Comparison of ENCODE assay signal across 9 cellular contexts in genomic region chr7:148540041-148540738, GRCh38. TPM values are rescaled to one million over a fixed set of nuclear protein-coding genes. Genes with fewer than 3 reads are reported as not detected.
DNase-seq lines count a peak whose midpoint lies in the region; ATAC-seq and TF ChIP-seq lines count a peak whose summit lies in the region.
"Had no signal": no experiment of that assay in that cellular context is flagged by ENCODE, and none has a peak within 500 bp of the region (broad histone marks: within the 10 kb centered on the region; RNA-seq: fewer than 3 reads in every experiment).

No MANE protein-coding gene starts in this region.

- TF ChIP-seq CTCF in astrocyte of the spinal cord (IDR thresholded peaks at IDR 0.05; ENCODE audit: low read depth, low read length) (no peak), right atrium auricular region (IDR thresholded peaks at IDR 0.05) (no peak), A673 (conservative IDR thresholded peaks at IDR 0.05; ENCODE audit: low read depth, low read length) (no peak)

- in situ Hi-C loops in astrocyte of the spinal cord (cut with HindIII; ENCODE audit: low sequenced_read_pairs): no loop called here

- H3K27ac Mint-ChIP-seq in activated CD4-positive, alpha-beta T cell treated with anti-CD3 and anti-CD28 coated beads for 36 hours: no peak overlapping the region

- no peaks in the 10 kb centered on the region for H3K27me3 ChIP-seq in right atrium auricular region
- peaks cover 0 to 3% (median 0%) of the 10 kb centered on the region in 3 donors for H3K27me3 ChIP-seq in skeletal muscle tissue (ENCODE audit: control insufficient read depth in 3 of 3, insufficient read depth in 3 of 3, low read length in 3 of 3)
- H3K27me3 ChIP-seq in A673 (replicated peaks; ENCODE audit: insufficient read depth, low read depth, low read length, poor library complexity): no peaks in the 10 kb centered on the region

- H3K4me1 ChIP-seq in right atrium auricular region (peaks cover 0 to 2% of the 10 kb centered on the region in 2 donors), skeletal muscle tissue (ENCODE audit: control insufficient read depth in 3 of 3, insufficient read depth in 3 of 3, low read length in 3 of 3) (peaks cover 0 to 2% (median 0%) of the 10 kb centered on the region in 3 donors), A673 (ENCODE audit: insufficient read depth, low read length, poor library complexity, severe bottlenecking) (peaks cover 4% of the 10 kb centered on the region)

- no TSS peak for BruUV-seq in A673 (replicated peaks; lab: Mats Ljungman, UMichigan)

- H3K27ac ChIP-seq in right atrium auricular region (peak overlapping the region; percentile 31 to 67), skeletal muscle tissue (ENCODE audit: low read depth, low read length) (peak overlapping the region; percentile 67), A673 (ENCODE audit: low read depth, low read length, poor library complexity, severe bottlenecking) (no peak overlapping the region)

- POLR2A ChIA-PET in activated CD4-positive, alpha-beta T cell treated with anti-CD3 and anti-CD28 coated beads for 36 hours (lab: Charles Lee): no interaction called here
- POLR2A ChIA-PET in A673 (lab: Charles Lee; ENCODE audit: low non-redundant PET): no interaction called here

- no peak overlapping the region for H3K9ac ChIP-seq in skeletal muscle tissue (ENCODE audit: low read depth in 1 of 3, low read length in 3 of 3)

- no peaks in the 10 kb centered on the region for H3K36me3 Mint-ChIP-seq in activated CD4-positive, alpha-beta T cell treated with anti-CD3 and anti-CD28 coated beads for 36 hours (ENCODE audit: low read depth)

- H3K4me1 Mint-ChIP-seq in activated CD4-positive, alpha-beta T cell treated with anti-CD3 and anti-CD28 coated beads for 36 hours: peaks cover 7% of the 10 kb centered on the region

- intact Hi-C loops in activated CD4-positive, alpha-beta T cell treated with anti-CD3 and anti-CD28 coated beads for 36 hours (cut with DNase I, micrococcal nuclease): no loop called here
- intact Hi-C loops in A673 (cut with micrococcal nuclease; ENCODE audit: unreplicated experiment): no loop called here

- CTCF ChIA-PET in activated CD4-positive, alpha-beta T cell treated with anti-CD3 and anti-CD28 coated beads for 36 hours (lab: Charles Lee): no interaction called here
- CTCF ChIA-PET in A673 (lab: Charles Lee): no interaction called here

- H3K4me3 ChIP-seq in astrocyte of the spinal cord (ENCODE audit: low read depth, low read length) (no peak overlapping the region), right atrium auricular region (no peak overlapping the region), skeletal muscle tissue (ENCODE audit: low read length in 3 of 3) (peak overlapping the region in 1 of 3 donors; percentile 2), A673 (ENCODE audit: low read depth, low read length, poor library complexity, severe bottlenecking) (no peak overlapping the region)

- no peak for ATAC-seq in activated CD4-positive, alpha-beta T cell treated with anti-CD3 and anti-CD28 coated beads for 36 hours
- ATAC-seq in GM21529 (IDR thresholded peaks at IDR 0.05; ENCODE audit: unreplicated experiment): no peak
- no peak for ATAC-seq in HG02610 (IDR thresholded peaks at IDR 0.05; ENCODE audit: unreplicated experiment)

- H3K9me3 Mint-ChIP-seq in activated CD4-positive, alpha-beta T cell treated with anti-CD3 and anti-CD28 coated beads for 36 hours (ENCODE audit: low read depth): no peaks in the 10 kb centered on the region

- peaks cover 6% of the 10 kb centered on the region for H3K27me3 Mint-ChIP-seq in activated CD4-positive, alpha-beta T cell treated with anti-CD3 and anti-CD28 coated beads for 36 hours

- no peaks in the 10 kb centered on the region for H3K9me3 ChIP-seq in right atrium auricular region
- H3K9me3 ChIP-seq in skeletal muscle tissue (ENCODE audit: control insufficient read depth in 3 of 3, low read length in 3 of 3): no peaks in the 10 kb centered on the region
- no peaks in the 10 kb centered on the region for H3K9me3 ChIP-seq in A673 (ENCODE audit: low read depth, low read length, poor library complexity, severe bottlenecking)

- H3K4me3 Mint-ChIP-seq in activated CD4-positive, alpha-beta T cell treated with anti-CD3 and anti-CD28 coated beads for 36 hours: no peak overlapping the region

- DNase-seq in HCEC 1CT: peak; percentile 75
- DNase-seq in astrocyte of the spinal cord (ENCODE audit: low read depth, low spot score): peak; percentile 60
- DNase-seq in right atrium auricular region (ENCODE audit: low spot score): peak; percentile 77
- DNase-seq in activated CD4-positive, alpha-beta T cell treated with anti-CD3 and anti-CD28 coated beads for 36 hours: no peak
- no peak for DNase-seq in A673 (ENCODE audit: low spot score)
- DNase-seq: activated naive CD4-positive, alpha-beta T cell treated with Interleukin-2 at 50 U/mL for 16 hours had no signal

- H3K36me3 ChIP-seq in right atrium auricular region (no peaks in the 10 kb centered on the region), skeletal muscle tissue (ENCODE audit: control insufficient read depth in 3 of 3, insufficient read depth in 3 of 3, low read length in 3 of 3) (no peaks in the 10 kb centered on the region), A673 (ENCODE audit: insufficient read depth, low read length, poor library complexity, severe bottlenecking) (no peaks in the 10 kb centered on the region)

RNA-seq across cellular contexts. Expression of gene C7orf33, which starts 50.4 kb away (rescaled TPM):
- total RNA-seq in right atrium auricular region: not detected
- not detected for total RNA-seq in skeletal muscle tissue
- total RNA-seq in activated CD4-positive, alpha-beta T cell treated with anti-CD3 and anti-CD28 coated beads for 36 hours: not detected
- not detected in 2 replicates for total RNA-seq in A673 (2021)

Comparison
In these comparisons a context has a peak if more than half of its experiments do, and no peak if none do; other contexts are left out.
1. DNase-seq: peak in HCEC 1CT (single experiment), astrocyte of the spinal cord (single experiment) and right atrium auricular region (single experiment); none in activated CD4-positive, alpha-beta T cell treated with anti-CD3 and anti-CD28 coated beads for 36 hours (single experiment) and A673 (single experiment).